ENCODE assay signal across 1 cellular context in genomic region chr2:231575612-231576256, GRCh38.
TF ChIP-seq lines count a peak whose summit lies in the region.

No MANE protein-coding gene starts in this region.

TF ChIP-seq in GM23338, 12 proteins besides CTCF, POLR2A, EP300 and RAD21 (continued from another document):
- no peak for TF ChIP-seq ZNF462 (CRISPR knock-in tag; IDR thresholded peaks at IDR 0.05)
- TF ChIP-seq NANOG (IDR thresholded peaks at IDR 0.05; ENCODE audit: borderline replicate concordance) = no peak
- no peak for TF ChIP-seq CREB1 (CRISPR knock-in tag; IDR thresholded peaks at IDR 0.05; ENCODE audit: low read depth)
- TF ChIP-seq JUNB (IDR thresholded peaks at IDR 0.05; ENCODE audit: unreplicated experiment) = no peak
- TF ChIP-seq POLR2AphosphoS5 (IDR thresholded peaks at IDR 0.05; ENCODE audit: low read depth) = no peak
